Comparison of ENCODE assay signal across 26 cellular contexts in genomic region chr4:81021995-81022394, GRCh38. TPM values are rescaled to one million over a fixed set of nuclear protein-coding genes. Genes with fewer than 3 reads are reported as not detected.
DNase-seq lines count a peak whose midpoint lies in the region; ATAC-seq, FAIRE-seq and TF ChIP-seq lines count a peak whose summit lies in the region.
"Had no signal": no experiment of that assay in that cellular context is flagged by ENCODE, and none has a peak within 500 bp of the region (broad histone marks: within the 10 kb centered on the region; RNA-seq: fewer than 3 reads in every experiment).

No MANE protein-coding gene starts in this region.

- H3K27ac Mint-ChIP-seq in activated naive CD8-positive, alpha-beta T cell treated with anti-CD3 and anti-CD28 coated beads, Interleukin-2, amount 50 U/mL, for 24 hours = no peak overlapping the region
- H3K27ac Mint-ChIP-seq: CD14-positive monocyte, HFFc6, T-helper 17 cell had no signal

- peaks cover 29% of the 10 kb centered on the region for H3K27me3 Mint-ChIP-seq in activated naive CD8-positive, alpha-beta T cell treated with anti-CD3 and anti-CD28 coated beads, Interleukin-2, amount 50 U/mL, for 24 hours

- H3K14ac ChIP-seq in H1 (ENCODE audit: insufficient read length) = no peak overlapping the region

- peak overlapping the region; percentile 14; the same call in 1 of the 2 replicates for H3K4me2 ChIP-seq in OCI-LY1 (ENCODE audit: low read length)
- H3K4me2 ChIP-seq in H1 (ENCODE audit: insufficient read depth in 1 of 2, low read depth in 2 of 2, low read length in 2 of 2) = no peak overlapping the region
- H3K4me2 ChIP-seq: KMS-11 had no signal

- no peaks in the 10 kb centered on the region for H3K9me3 Mint-ChIP-seq in activated naive CD8-positive, alpha-beta T cell treated with anti-CD3 and anti-CD28 coated beads, Interleukin-2, amount 50 U/mL, for 24 hours
- H3K9me3 Mint-ChIP-seq: HFFc6 had no signal

- ATAC-seq in activated naive CD8-positive, alpha-beta T cell treated with anti-CD3 and anti-CD28 coated beads, Interleukin-2, amount 50 U/mL, for 24 hours = no peak
- ATAC-seq: GM12878, Right ventricle myocardium inferior, T-helper 17 cell had no signal

- in situ Hi-C loops in transverse colon (cut with MboI; ENCODE audit: low pct_ligation_motif_present in 1 of 4, low pct_unique_long_range_greater_than_20kb in 1 of 4, low sequenced_read_pairs in 3 of 4) = no loop called here

- H2BK5ac ChIP-seq in H1 (ENCODE audit: low read depth, low read length) = no peak overlapping the region

- H3K79me2 ChIP-seq in OCI-LY1 (ENCODE audit: insufficient read depth, low read length) (no peaks in the 10 kb centered on the region), H1 (ENCODE audit: control insufficient read depth in 1 of 2, insufficient read depth in 2 of 2, low read length in 2 of 2) (no peaks in the 10 kb centered on the region)

- H3K36me3 ChIP-seq in OCI-LY1 (ENCODE audit: insufficient read depth, low read length) = peaks cover 6% of the 10 kb centered on the region; the same call in 1 of the 2 replicates
- H3K36me3 ChIP-seq in H1 (ENCODE audit: control insufficient read depth in 2 of 4, insufficient read depth in 4 of 4, low read length in 3 of 4) = no peaks in the 10 kb centered on the region
- no peaks in the 10 kb centered on the region for H3K36me3 ChIP-seq in transverse colon

- no peak overlapping the region for H4K8ac ChIP-seq in H1 (ENCODE audit: extremely low read depth, insufficient read depth, low read length)

- no peak overlapping the region for H3K4me3 Mint-ChIP-seq in activated naive CD8-positive, alpha-beta T cell treated with anti-CD3 and anti-CD28 coated beads, Interleukin-2, amount 50 U/mL, for 24 hours
- H3K4me3 Mint-ChIP-seq: CD14-positive monocyte, HFFc6, T-helper 17 cell had no signal

- DNase-seq in NCI-H146 (lab: John Stamatoyannopoulos, UW) (peak; percentile 2), NCI-H146 treated with DMSO at 0.1 percent for 48 hours (lab: John Stamatoyannopoulos, UW; ENCODE audit: unreplicated experiment) (no peak), H1 (ENCODE audit: low read depth in 1 of 2, low spot score in 2 of 2) (no peak), transverse colon (no peak), SK-N-DZ (ENCODE audit: low spot score) (no peak), amniotic stem cell (lab: John Stamatoyannopoulos, UW) (no peak)
- DNase-seq in activated naive CD8-positive, alpha-beta T cell treated with anti-CD3 and anti-CD28 coated beads, Interleukin-2, amount 50 U/mL, for 24 hours = no peak
- DNase-seq: DND-41; H7; HFFc6; IMR-90; NCI-H1092 treated with DMSO at 0.1 percent for 48 hours; NCI-H1436 treated with DMSO at 0.1 percent for 48 hours; NCI-H2081 treated with DMSO at 0.1 percent for 48 hours; NCI-H446; NCI-H526 treated with DMSO at 0.1 percent for 48 hours; NK-92 treated with Interleukin-12 subunit alpha and Interleukin-12 subunit beta, amount 100 ng/mL, for 24 hours; T-helper 17 cell had no signal

- no peaks in the 10 kb centered on the region for H3K9me2 ChIP-seq in OCI-LY1 (ENCODE audit: low read depth, low read length)

- no peak overlapping the region for H3K23ac ChIP-seq in H1 (ENCODE audit: insufficient read length)

- 0 out of 2 replicates have a peak overlapping the region, but pooled peaks have one; percentile 19 for H2BK15ac ChIP-seq in H1 (ENCODE audit: low read length)

- no peak overlapping the region for H4K91ac ChIP-seq in H1 (replicated peaks; ENCODE audit: insufficient read length, low read length)

- intact Hi-C loops in transverse colon (cut with DNase I; ENCODE audit: low total_unique reads) = no loop called here

- no peaks in the 10 kb centered on the region for H3F3A ChIP-seq in OCI-LY1 (ENCODE audit: insufficient read depth, low read length)

- 92% methylated on average over 2 of the region's 2 CpGs; no CpG with 5 or more reads in 1 of the 2 experiments for WGBS in H1 (ENCODE audit: extremely low coverage in 1 of 2, insufficient coverage in 1 of 2, insufficient read length in 1 of 2, insufficient replicate concordance in 2 of 2, low coverage in 1 of 2, low lambda C conversion rate in 2 of 2, missing lambda C conversion rate in 1 of 2), 2 experiments
- 26 to 29% methylated on average over 2 of the region's 2 CpGs for WGBS in transverse colon (ENCODE audit: low coverage in 1 of 2), 2 donors

- no peaks in the 10 kb centered on the region for H3K79me1 ChIP-seq in H1 (ENCODE audit: low read depth, low read length)

- H2AFZ ChIP-seq in OCI-LY1 (ENCODE audit: low read length) (no peak overlapping the region), H1 (ENCODE audit: low read length) (peak overlapping the region; percentile 44; the same call in 1 of the 2 replicates)

- TF ChIP-seq EP300 in H1 (IDR thresholded peaks at IDR 0.05; ENCODE audit: borderline replicate concordance in 1 of 2, low read depth in 2 of 2, low read length in 2 of 2) (no peak), transverse colon (IDR thresholded peaks at IDR 0.05; ENCODE audit: low read depth) (no peak)

- no peaks in the 10 kb centered on the region for H3K9me3 ChIP-seq in OCI-LY1 (ENCODE audit: low read length)
- no peaks in the 10 kb centered on the region for H3K9me3 ChIP-seq in H1 (ENCODE audit: insufficient read depth in 2 of 2, low read depth in 1 of 2, low read length in 1 of 2)
- no peaks in the 10 kb centered on the region for H3K9me3 ChIP-seq in transverse colon

- H3K4me1 Mint-ChIP-seq in activated naive CD8-positive, alpha-beta T cell treated with anti-CD3 and anti-CD28 coated beads, Interleukin-2, amount 50 U/mL, for 24 hours = no peaks in the 10 kb centered on the region
- H3K4me1 Mint-ChIP-seq: CD14-positive monocyte, T-helper 17 cell had no signal

- no peak for FAIRE-seq in H1 (lab: Jason Lieb, UNC)
- FAIRE-seq: A204.1, D721Med, GM12878 had no signal

- H3K27me3 ChIP-seq in OCI-LY1 (ENCODE audit: insufficient read depth, low read length) (no peaks in the 10 kb centered on the region), H1 (replicated peaks in 1 of 4; ENCODE audit: control insufficient read depth in 3 of 4, extremely low read depth in 1 of 4, insufficient read depth in 3 of 4, low read length in 3 of 4) (no peaks in the 10 kb centered on the region), transverse colon (no peaks in the 10 kb centered on the region)

- TF ChIP-seq RAD21 in H1 (IDR thresholded peaks at IDR 0.05 in 1 of 2, conservative IDR thresholded peaks at IDR 0.05 in 1 of 2; ENCODE audit: low read depth in 2 of 2, low read length in 2 of 2) = no peak

- H3K4me3 ChIP-seq in OCI-LY1 (ENCODE audit: low read depth, low read length, poor library complexity, severe bottlenecking) (no peak overlapping the region), H1 (ENCODE audit: extremely low read depth in 1 of 4, insufficient read depth in 2 of 4, low read depth in 3 of 4, low read length in 4 of 4) (no peak overlapping the region), transverse colon (no peak overlapping the region)
- H3K4me3 ChIP-seq: GM12878 had no signal

- no peak overlapping the region for H4K5ac ChIP-seq in H1 (ENCODE audit: insufficient read length, low read depth, low read length)

- no peak overlapping the region for H2AK5ac ChIP-seq in H1 (ENCODE audit: low read depth, low read length)

- H2BK12ac ChIP-seq in H1 (ENCODE audit: low read depth, low read length) = no peak overlapping the region

- H3K4me1 ChIP-seq in OCI-LY1 (ENCODE audit: insufficient read depth, low read length, severe bottlenecking) = peaks cover 30% of the 10 kb centered on the region
- H3K4me1 ChIP-seq in H1 (replicated peaks in 1 of 4; ENCODE audit: control insufficient read depth in 3 of 4, insufficient read depth in 4 of 4, low read length in 3 of 4) = no peaks in the 10 kb centered on the region
- H3K4me1 ChIP-seq in transverse colon = peaks cover 0 to 45% (median 16%) of the 10 kb centered on the region in 4 donors

- H3K4ac ChIP-seq in H1 (replicated peaks; ENCODE audit: insufficient read length, low read depth, low read length) = no peak overlapping the region

- POLR2A ChIA-PET in H1 (lab: Charles Lee; ENCODE audit: partially characterized antibody) = no interaction called here

- H3K56ac ChIP-seq in H1 (replicated peaks; ENCODE audit: insufficient read length, low read depth, low read length) = no peak overlapping the region

- H3K27ac ChIP-seq in OCI-LY1 (ENCODE audit: low read depth, low read length, poor library complexity, severe bottlenecking) (peak overlapping the region; percentile 52), H1 (ENCODE audit: low read depth, low read length) (no peak overlapping the region), transverse colon (peak overlapping the region; percentile 66 to 76 (median 68))
- H3K27ac ChIP-seq: KMS-11 had no signal

- no peak overlapping the region for H3K18ac ChIP-seq in H1 (ENCODE audit: extremely low read depth, low read length)

- H2BK20ac ChIP-seq in H1 (ENCODE audit: low read length) = no peak overlapping the region

- H3K9ac ChIP-seq in OCI-LY1 (ENCODE audit: low read length) (no peak overlapping the region; the same call in 1 of the 2 replicates), H1 (replicated peaks in 1 of 4; ENCODE audit: extremely low read depth in 1 of 4, low read depth in 3 of 4, low read length in 3 of 4) (no peak overlapping the region)
- H3K9ac ChIP-seq: KMS-11 had no signal

- no peak for TF ChIP-seq POLR2A in H1 (IDR thresholded peaks at IDR 0.05; ENCODE audit: control extremely low read depth in 1 of 2, low read depth in 2 of 2, low read length in 2 of 2)
- no peak for TF ChIP-seq POLR2A in transverse colon (IDR thresholded peaks at IDR 0.05)

- H2BK120ac ChIP-seq in H1 (replicated peaks; ENCODE audit: low read depth, low read length) = no peak overlapping the region

- H4K20me1 ChIP-seq in OCI-LY1 (ENCODE audit: insufficient read depth, low read length) (no peaks in the 10 kb centered on the region), H1 (replicated peaks in 1 of 2; ENCODE audit: control insufficient read depth in 1 of 2, insufficient read depth in 2 of 2, low read length in 2 of 2) (no peaks in the 10 kb centered on the region)

- H3K23me2 ChIP-seq in H1 (ENCODE audit: low read depth, low read length) = no peaks in the 10 kb centered on the region

- CTCF ChIA-PET in H1 (lab: Charles Lee; ENCODE audit: partially characterized antibody) = interaction anchor here (0.7 to 2.6 kb wide), 5 partner anchors 9 to 801 kb away, joined by 3 to 9 read pairs (median 4); partner anchors contain the start of gene BMP3

- TF ChIP-seq CTCF in OCI-LY1 (IDR thresholded peaks at IDR 0.05; ENCODE audit: low read length) (no peak), H1 (IDR thresholded peaks at IDR 0.05; ENCODE audit: control extremely low read depth in 1 of 3, insufficient read depth in 1 of 3, low read depth in 1 of 3, low read length in 3 of 3) (no peak), transverse colon (IDR thresholded peaks at IDR 0.05) (no peak)

- no peaks in the 10 kb centered on the region for H3K36me3 Mint-ChIP-seq in activated naive CD8-positive, alpha-beta T cell treated with anti-CD3 and anti-CD28 coated beads, Interleukin-2, amount 50 U/mL, for 24 hours (ENCODE audit: low read depth)
- H3K36me3 Mint-ChIP-seq: CD14-positive monocyte had no signal

RNA-seq across cellular contexts. Expression of gene BMP3, which starts 8.5 kb away (rescaled TPM):
- 0.06 TPM in 1 of 2 replicates, not detected in the other for total RNA-seq in H1 (2021; fragmentation: NEBNext Ultra II Directional; extraction: Animal tissue kit (Norgen Biotek cat#: 25700))
- 0.02 TPM in 1 of 2 replicates, not detected in the other for polyA plus RNA-seq in H1 (2011; rRNA removed)
- 0.01 TPM for polyA plus RNA-seq in H1 (2011; cell fraction: cytosol; rRNA removed)
- polyA plus RNA-seq in H1 (2011; cell fraction: nucleus; rRNA removed) = not detected
- polyA plus RNA-seq in H1 (2012, experiment 1 of 2) = 0.03 TPM in 1 of 4 replicates, not detected in the others
- not detected for polyA plus RNA-seq in H1 (2012, experiment 2 of 2)
- polyA plus RNA-seq in H1 (2013, experiment 1 of 2) = 0.08 TPM
- 0.07 TPM for polyA plus RNA-seq in H1 (2013, experiment 2 of 2)
- polyA minus RNA-seq in H1 (2011; rRNA and poly(A)+ RNA removed) = not detected in 2 replicates
- polyA minus RNA-seq in H1 (2011; cell fraction: cytosol; rRNA and poly(A)+ RNA removed) = not detected
- polyA minus RNA-seq in H1 (2011; cell fraction: nucleus; rRNA and poly(A)+ RNA removed) = not detected
- total RNA-seq in transverse colon = 10 to 100 TPM in 3 of 4 donors, 1 to 10 TPM in 1; 4.0 to 78.8 (median 44.9) TPM
- polyA plus RNA-seq in SK-N-DZ (2014; cell fraction: cytosol; rRNA removed) = not detected in 2 replicates
- polyA plus RNA-seq in SK-N-DZ (2014; cell fraction: nucleus; rRNA removed) = not detected in 2 replicates
- total RNA-seq: Right ventricle myocardium inferior, SK-MEL-5, T-helper 17 cell had no signal
- polyA plus RNA-seq: CD14-positive monocyte had no signal
